ENCODE assay signal across 14 cellular contexts in the genomic region with DNA sequence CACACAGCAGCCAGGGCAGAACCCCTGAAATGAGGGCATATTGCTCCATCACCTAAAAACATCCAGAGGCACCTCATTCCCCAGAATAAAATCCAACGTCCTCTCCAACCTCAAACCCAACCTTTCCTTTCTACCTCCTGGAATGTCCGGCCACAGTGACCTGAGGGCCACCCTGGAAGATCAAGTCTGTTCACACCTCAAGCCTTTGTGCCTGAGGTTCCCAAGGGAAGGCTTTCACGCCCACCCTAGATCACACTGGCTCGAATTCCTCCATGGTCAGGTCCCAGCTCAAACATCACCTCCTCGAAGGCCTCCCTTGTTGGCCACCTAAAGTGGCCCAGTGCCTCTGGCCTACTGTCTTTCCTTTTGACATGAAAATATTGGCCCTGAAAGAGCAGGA.
DNase-seq lines count a peak whose midpoint lies in the region; ATAC-seq, FAIRE-seq and TF ChIP-seq lines count a peak whose summit lies in the region.
"Had no signal": no experiment of that assay in that cellular context is flagged by ENCODE, and none has a peak within 500 bp of the region (broad histone marks: within the 10 kb centered on the region; RNA-seq: fewer than 3 reads in every experiment).

No MANE protein-coding gene starts in this region.

- H3K4me3 Mint-ChIP-seq in GM23338 (no peak overlapping the region), astrocyte (ENCODE audit: unreplicated experiment) (no peak overlapping the region), progenitor cell of endocrine pancreas (ENCODE audit: low read depth) (no peak overlapping the region)
- no peak overlapping the region for H3K4me3 Mint-ChIP-seq in activated T-cell treated with anti-CD3 and anti-CD28 coated beads, Interleukin-2, amount 50 U/mL, for 4 hours
- H3K4me3 Mint-ChIP-seq: T-cell had no signal

- ATAC-seq in GM23338, result no peak
- ATAC-seq in GM19023 (IDR thresholded peaks at IDR 0.05; ENCODE audit: unreplicated experiment), result no peak
- ATAC-seq in activated T-cell treated with anti-CD3 and anti-CD28 coated beads, Interleukin-2, amount 50 U/mL, for 4 hours, result no peak
- ATAC-seq: T-cell had no signal

- TF ChIP-seq CTCF in GM23338 (conservative IDR thresholded peaks at IDR 0.05; ENCODE audit: low read depth in 2 of 2) (no peak), astrocyte (IDR thresholded peaks at IDR 0.05; ENCODE audit: insufficient read depth, low read depth, low read length) (no peak), progenitor cell of endocrine pancreas (IDR thresholded peaks at IDR 0.05; ENCODE audit: unreplicated experiment) (no peak)

- no peaks in the 10 kb centered on the region for H3K9me3 ChIP-seq in Karpas-422 (ENCODE audit: low read length)
- H3K9me3 ChIP-seq in astrocyte (ENCODE audit: insufficient read depth, low read depth, low read length), result no peaks in the 10 kb centered on the region

- H4K20me1 ChIP-seq in GM23338 (replicated peaks; ENCODE audit: insufficient read depth) (peaks cover 27% of the 10 kb centered on the region), Karpas-422 (ENCODE audit: insufficient read depth, low read depth, low read length) (no peaks in the 10 kb centered on the region), astrocyte (ENCODE audit: insufficient read depth, low read length) (no peaks in the 10 kb centered on the region)

- H3K36me3 Mint-ChIP-seq in GM23338 (ENCODE audit: low read depth) (peaks cover 83% of the 10 kb centered on the region), astrocyte (ENCODE audit: low read depth, unreplicated experiment) (peaks cover 5% of the 10 kb centered on the region), progenitor cell of endocrine pancreas (ENCODE audit: insufficient read depth) (peaks cover 20% of the 10 kb centered on the region)
- H3K36me3 Mint-ChIP-seq in activated T-cell treated with anti-CD3 and anti-CD28 coated beads, Interleukin-2, amount 50 U/mL, for 4 hours (ENCODE audit: insufficient read depth), result peaks cover 18% of the 10 kb centered on the region

- H3K36me3 ChIP-seq in GM23338 (ENCODE audit: insufficient read depth), result peaks cover 19% of the 10 kb centered on the region
- H3K36me3 ChIP-seq in Karpas-422 (ENCODE audit: insufficient read depth, low read length), result peaks cover 24% of the 10 kb centered on the region; the same call in 1 of the 2 replicates
- peaks cover 13% of the 10 kb centered on the region for H3K36me3 ChIP-seq in astrocyte (ENCODE audit: insufficient read depth, low read length)

- H3K27ac Mint-ChIP-seq in GM23338 (peak overlapping the region; percentile 17; the same call in 1 of the 2 replicates), astrocyte (ENCODE audit: unreplicated experiment) (peak overlapping the region; percentile 1), progenitor cell of endocrine pancreas (peak overlapping the region; percentile 19)

- H3K27me3 Mint-ChIP-seq in GM23338 (ENCODE audit: insufficient read depth, low read depth, poor library complexity), result peaks cover 14% of the 10 kb centered on the region
- no peaks in the 10 kb centered on the region for H3K27me3 Mint-ChIP-seq in astrocyte (ENCODE audit: low read depth, unreplicated experiment)
- no peaks in the 10 kb centered on the region for H3K27me3 Mint-ChIP-seq in progenitor cell of endocrine pancreas
- no peaks in the 10 kb centered on the region for H3K27me3 Mint-ChIP-seq in activated T-cell treated with anti-CD3 and anti-CD28 coated beads, Interleukin-2, amount 50 U/mL, for 4 hours (ENCODE audit: low read depth)
- H3K27me3 Mint-ChIP-seq: T-cell had no signal

- H2AFZ ChIP-seq in GM23338 (no peak overlapping the region), Karpas-422 (ENCODE audit: low read length) (no peak overlapping the region), astrocyte (ENCODE audit: low read depth, low read length) (no peak overlapping the region)

- peaks cover 30% of the 10 kb centered on the region for H3K4me1 Mint-ChIP-seq in GM23338
- peaks cover 4% of the 10 kb centered on the region for H3K4me1 Mint-ChIP-seq in astrocyte (ENCODE audit: low read depth, unreplicated experiment)
- no peaks in the 10 kb centered on the region for H3K4me1 Mint-ChIP-seq in progenitor cell of endocrine pancreas (ENCODE audit: low read depth)
- H3K4me1 Mint-ChIP-seq in activated T-cell treated with anti-CD3 and anti-CD28 coated beads, Interleukin-2, amount 50 U/mL, for 4 hours (ENCODE audit: low read depth), result peaks cover 5% of the 10 kb centered on the region

- H3K4me3 ChIP-seq in GM23338 (no peak overlapping the region), Karpas-422 (ENCODE audit: low read length) (no peak overlapping the region), astrocyte (ENCODE audit: insufficient read depth, low read depth, low read length) (no peak overlapping the region)

- FAIRE-seq in astrocyte (lab: Jason Lieb, UNC), result no peak

- DNase-seq in GM23338 (ENCODE audit: low spot score) (no peak), Karpas-422 (no peak), astrocyte (ENCODE audit: low read depth) (no peak), progenitor cell of endocrine pancreas (ENCODE audit: low spot score, unreplicated experiment) (no peak), hepatic stellate cell (ENCODE audit: low spot score) (no peak)
- no peak for DNase-seq in activated T-cell treated with anti-CD3 and anti-CD28 coated beads, Interleukin-2, amount 50 U/mL, for 4 hours
- DNase-seq: C1 segment of cervical spinal cord, DMS153, NCI-H2029, NCI-H2171 treated with DMSO at 0.1 percent for 48 hours, NCI-H510A, OCI-M1, T-cell had no signal

- H3K79me2 ChIP-seq in GM23338 (replicated peaks; ENCODE audit: insufficient read depth) (peaks cover 98% of the 10 kb centered on the region), Karpas-422 (ENCODE audit: low read length) (peaks cover 62% of the 10 kb centered on the region), astrocyte (ENCODE audit: insufficient read depth, low read length) (peaks cover 42% of the 10 kb centered on the region)

- peaks cover 21% of the 10 kb centered on the region; the same call in 1 of the 2 replicates for H3F3A ChIP-seq in GM23338 (replicated peaks; ENCODE audit: low read depth)

- H3K4me2 ChIP-seq in GM23338, result no peak overlapping the region
- H3K4me2 ChIP-seq in Karpas-422 (ENCODE audit: low read depth, low read length, poor library complexity, severe bottlenecking), result no peak overlapping the region
- no peak overlapping the region for H3K4me2 ChIP-seq in astrocyte (ENCODE audit: low read length)

- H3K4me1 ChIP-seq in GM23338 (ENCODE audit: insufficient read depth), result peaks cover 13% of the 10 kb centered on the region
- H3K4me1 ChIP-seq in Karpas-422 (ENCODE audit: low read length), result peaks cover 72% of the 10 kb centered on the region
- no peaks in the 10 kb centered on the region for H3K4me1 ChIP-seq in astrocyte (ENCODE audit: insufficient read depth, low read length)

- H3K27ac ChIP-seq in GM23338 (ENCODE audit: low read depth) (peak overlapping the region; percentile 84), Karpas-422 (ENCODE audit: low read length) (peak overlapping the region; percentile 97), astrocyte (ENCODE audit: low read depth, low read length) (no peak overlapping the region)

- no peak overlapping the region for H3K9ac ChIP-seq in Karpas-422 (ENCODE audit: low read length)
- no peak overlapping the region for H3K9ac ChIP-seq in astrocyte (ENCODE audit: low read length)

- H3K27me3 ChIP-seq in GM23338 (ENCODE audit: insufficient read depth), result no peaks in the 10 kb centered on the region
- no peaks in the 10 kb centered on the region for H3K27me3 ChIP-seq in Karpas-422 (ENCODE audit: low read length)
- H3K27me3 ChIP-seq in astrocyte (ENCODE audit: insufficient read depth, low read length), result no peaks in the 10 kb centered on the region

- no peaks in the 10 kb centered on the region for H3K9me2 ChIP-seq in GM23338 (ENCODE audit: insufficient read depth)
- no peaks in the 10 kb centered on the region for H3K9me2 ChIP-seq in Karpas-422 (replicated peaks; ENCODE audit: insufficient read depth, low read length)

- H3K9me3 Mint-ChIP-seq in GM23338 (no peaks in the 10 kb centered on the region), astrocyte (ENCODE audit: unreplicated experiment) (no peaks in the 10 kb centered on the region), progenitor cell of endocrine pancreas (ENCODE audit: low read depth) (no peaks in the 10 kb centered on the region)
- H3K9me3 Mint-ChIP-seq in activated T-cell treated with anti-CD3 and anti-CD28 coated beads, Interleukin-2, amount 50 U/mL, for 4 hours, result no peaks in the 10 kb centered on the region
- H3K9me3 Mint-ChIP-seq: T-cell had no signal

TF ChIP-seq in GM23338, 12 proteins besides CTCF, POLR2A, EP300 and RAD21 (continues in another document):
- no peak for TF ChIP-seq NANOG (IDR thresholded peaks at IDR 0.05; ENCODE audit: borderline replicate concordance)
- TF ChIP-seq EZH2phosphoT487 (IDR thresholded peaks at IDR 0.05; ENCODE audit: unreplicated experiment), result no peak
- no peak for TF ChIP-seq EZH2 (IDR thresholded peaks at IDR 0.05; ENCODE audit: low read depth, unreplicated experiment)
- TF ChIP-seq STAT1 (IDR thresholded peaks at IDR 0.05; ENCODE audit: unreplicated experiment), result no peak
